Comparison of ENCODE assay signal across 8 cellular contexts in genomic region chr12:62604856-62605255, GRCh38.
DNase-seq lines count a peak whose midpoint lies in the region; ATAC-seq and TF ChIP-seq lines count a peak whose summit lies in the region.

No MANE protein-coding gene starts in this region.

- H3K9me3 Mint-ChIP-seq in osteocyte (ENCODE audit: unreplicated experiment), result no peaks in the 10 kb centered on the region

- no peak for ATAC-seq in HG03469 (IDR thresholded peaks at IDR 0.05; ENCODE audit: unreplicated experiment)

- no TSS peak for BruUV-seq in OCI-LY7 (replicated peaks; lab: Mats Ljungman, UMichigan)

- no peak overlapping the region for H2AFZ ChIP-seq in OCI-LY7 (ENCODE audit: low read length)

- H3K4me2 ChIP-seq in OCI-LY7 (ENCODE audit: low read length), result peak overlapping the region; percentile 85

- peaks cover 27% of the 10 kb centered on the region for H3K4me1 ChIP-seq in OCI-LY7 (ENCODE audit: insufficient read depth, low read length, poor library complexity, severe bottlenecking)

- H3K4me3 Mint-ChIP-seq in osteocyte (ENCODE audit: unreplicated experiment), result peak overlapping the region; percentile 89

- H4K20me1 ChIP-seq in OCI-LY7 (ENCODE audit: insufficient read depth, low read length), result peaks cover 21% of the 10 kb centered on the region

- no peak overlapping the region for H3K27ac ChIP-seq in OCI-LY7 (ENCODE audit: low read depth, low read length, poor library complexity, severe bottlenecking)

- DNase-seq in EH (ENCODE audit: low read depth), result peak; percentile 57
- DNase-seq in OCI-LY7 (ENCODE audit: low spot score), result no peak
- peak; percentile 14 for DNase-seq in effector CD4-positive, alpha-beta T cell
- no peak for DNase-seq in osteocyte (ENCODE audit: extremely low spot score, unreplicated experiment)
- DNase-seq in GM10266 (ENCODE audit: extremely low spot score), result no peak
- no peak for DNase-seq in occipital lobe (lab: John Stamatoyannopoulos, UW)
- no peak for DNase-seq in HuH-7.5 (ENCODE audit: low spot score)

- H3K36me3 ChIP-seq in OCI-LY7 (ENCODE audit: insufficient read depth, low read length), result peaks cover 10% of the 10 kb centered on the region

- CTCF ChIA-PET in OCI-LY7 (lab: Charles Lee; ENCODE audit: unreplicated experiment), result no interaction called here

- peak overlapping the region; percentile 99 for H3K27ac Mint-ChIP-seq in osteocyte (ENCODE audit: unreplicated experiment)

- peaks cover 11% of the 10 kb centered on the region for H3K36me3 Mint-ChIP-seq in osteocyte (ENCODE audit: unreplicated experiment)

- POLR2A ChIA-PET in OCI-LY7 (lab: Charles Lee), result interaction anchor here (0.9 to 1.3 kb wide), 3 partner anchors 11 to 166 kb away, joined by 3 to 4 read pairs (median 3); no protein-coding TSS in a partner anchor

- intact Hi-C loops in OCI-LY7 (cut with micrococcal nuclease; ENCODE audit: unreplicated experiment), result loop anchor here (5.0 to 10.0 kb wide), 3 partner anchors 140 to 1078 kb away; partner anchors contain the start of gene MON2

- H3K79me2 ChIP-seq in OCI-LY7 (ENCODE audit: insufficient read depth, low read depth, low read length), result peaks cover 23% of the 10 kb centered on the region

- no peaks in the 10 kb centered on the region for H3K27me3 Mint-ChIP-seq in osteocyte (ENCODE audit: unreplicated experiment)

- H3K4me3 ChIP-seq in OCI-LY7 (ENCODE audit: low read depth, low read length, poor library complexity, severe bottlenecking), result peak overlapping the region; percentile 88

- peaks cover 45% of the 10 kb centered on the region for H3K4me1 Mint-ChIP-seq in osteocyte (ENCODE audit: unreplicated experiment)

- H3K9me2 ChIP-seq in OCI-LY7 (ENCODE audit: insufficient read depth, low read length), result no peaks in the 10 kb centered on the region

- TF ChIP-seq CTCF in OCI-LY7 (conservative IDR thresholded peaks at IDR 0.05; ENCODE audit: low read length) (no peak), osteocyte (IDR thresholded peaks at IDR 0.05) (no peak), GM10266 (IDR thresholded peaks at IDR 0.05; ENCODE audit: control insufficient read depth, insufficient read depth, low read depth, missing control alignments) (no peak)

- no peaks in the 10 kb centered on the region for H3K9me3 ChIP-seq in OCI-LY7 (ENCODE audit: low read length)

Comparison
In these comparisons a context has a peak if more than half of its experiments do, and no peak if none do; other contexts are left out.
1. DNase-seq: peak in EH (single experiment) and effector CD4-positive, alpha-beta T cell (single experiment); none in OCI-LY7 (single experiment), osteocyte (single experiment), GM10266 (single experiment), occipital lobe (single experiment) and HuH-7.5 (single experiment).